ENCODE assay signal across 10 cellular contexts in genomic region chr17:27345141-27345904, GRCh38. TPM values are rescaled to one million over a fixed set of nuclear protein-coding genes. Genes with fewer than 3 reads are reported as not detected.
DNase-seq lines count a peak whose midpoint lies in the region; ATAC-seq and TF ChIP-seq lines count a peak whose summit lies in the region.
"Had no signal": no experiment of that assay in that cellular context is flagged by ENCODE, and none has a peak within 500 bp of the region (broad histone marks: within the 10 kb centered on the region; RNA-seq: fewer than 3 reads in every experiment).

No MANE protein-coding gene starts in this region.

- H3K27me3 Mint-ChIP-seq in Calu3 (ENCODE audit: unreplicated experiment), result no peaks in the 10 kb centered on the region

- peak overlapping the region in 1 of 8 donors; percentile 13 for H3K27ac ChIP-seq in spleen

- no peak for TF ChIP-seq POLR2A in spleen (IDR thresholded peaks at IDR 0.05)

- DNase-seq in NCI-H1436 treated with DMSO at 0.1 percent for 48 hours (lab: John Stamatoyannopoulos, UW) (peak; percentile 96), amniotic epithelial cell (ENCODE audit: low read depth) (peak; percentile 94), iPS-NIHi11 (ENCODE audit: low spot score) (peak; percentile 58), retina (peak; percentile 86), spleen (no peak), Calu3 (no peak)
- no peak for DNase-seq in NK-92 treated with Interleukin-12 subunit alpha and Interleukin-12 subunit beta, amount 100 ng/mL, for 24 hours (lab: John Stamatoyannopoulos, UW)
- DNase-seq: NCI-H526 treated with DMSO at 0.1 percent for 48 hours; stimulated activated CD4-positive, alpha-beta T cell treated with anti-CD3 and anti-CD28 coated beads, Interleukin-4, amount 100 ng/mL, for 4 hours had no signal

- TF ChIP-seq CTCF in spleen (IDR thresholded peaks at IDR 0.05 in 8 of 11, conservative IDR thresholded peaks at IDR 0.05 in 3 of 11), result no peak
- no peak for TF ChIP-seq CTCF in Calu3 (IDR thresholded peaks at IDR 0.05; ENCODE audit: unreplicated experiment)

- peaks cover 7 to 65% (median 21%) of the 10 kb centered on the region in 6 donors for H3K4me1 ChIP-seq in spleen

- no peak overlapping the region for H3K27ac Mint-ChIP-seq in Calu3 (ENCODE audit: unreplicated experiment)

- no peaks in the 10 kb centered on the region for H3K27me3 ChIP-seq in spleen (replicated peaks in 1 of 7)

- no TSS peak for BruUV-seq in Calu3 (replicated peaks; lab: Mats Ljungman, UMichigan)

- WGBS in spleen, 5 donors, result 75 to 80% (median 77%) methylated on average over 17 of the region's 17 CpGs

- H3K4me1 Mint-ChIP-seq in Calu3 (ENCODE audit: low read depth, unreplicated experiment), result peaks cover 8% of the 10 kb centered on the region

- ATAC-seq in GM19397 (IDR thresholded peaks at IDR 0.05; ENCODE audit: unreplicated experiment), result no peak

- H3K4me3 Mint-ChIP-seq in Calu3 (ENCODE audit: low read depth, unreplicated experiment), result no peak overlapping the region

- no peaks in the 10 kb centered on the region for H3K9me3 Mint-ChIP-seq in Calu3 (ENCODE audit: low read depth, unreplicated experiment)

- CTCF ChIA-PET in Calu3 (lab: Charles Lee), result no interaction called here

- H3K4me3 ChIP-seq in spleen, result no peak overlapping the region

- H3K36me3 ChIP-seq in spleen, result no peaks in the 10 kb centered on the region

- intact Hi-C loops in spleen (cut with DNase I; ENCODE audit: low total_unique reads), result no loop called here
- intact Hi-C loops in Calu3 (cut with micrococcal nuclease; ENCODE audit: unreplicated experiment), result no loop called here

- H3K36me3 Mint-ChIP-seq in Calu3 (ENCODE audit: insufficient read depth, unreplicated experiment), result peaks cover 5% of the 10 kb centered on the region

- no peaks in the 10 kb centered on the region for H3K9me3 ChIP-seq in spleen

RNA-seq across cellular contexts. Expression of gene WSB1, which starts 51.4 kb away (rescaled TPM):
- total RNA-seq in spleen, result 100 to 1,000 TPM; 356 to 641 (median 467) TPM
- polyA plus RNA-seq in spleen, result 10 to 100 TPM; 54.7 to 92.3 (median 86.3) TPM
- 60.7 and 79.7 TPM in 2 replicates for total RNA-seq in Calu3 (2022)

Comparison
In these comparisons a context has a peak if more than half of its experiments do, and no peak if none do; other contexts are left out.
1. DNase-seq: peak in NCI-H1436 treated with DMSO at 0.1 percent for 48 hours (single experiment), amniotic epithelial cell (single experiment), iPS-NIHi11 (single experiment) and retina (single experiment); none in NK-92 treated with Interleukin-12 subunit alpha and Interleukin-12 subunit beta, amount 100 ng/mL, for 24 hours (single experiment), spleen (single experiment) and Calu3 (single experiment).